Comparison of ENCODE assay signal across 9 cellular contexts in genomic region chr17:81483085-81483861, GRCh38. TPM values are rescaled to one million over a fixed set of nuclear protein-coding genes. Genes with fewer than 3 reads are reported as not detected.
DNase-seq lines count a peak whose midpoint lies in the region; ATAC-seq and TF ChIP-seq lines count a peak whose summit lies in the region.
"Had no signal": no experiment of that assay in that cellular context is flagged by ENCODE, and none has a peak within 500 bp of the region (broad histone marks: within the 10 kb centered on the region; RNA-seq: fewer than 3 reads in every experiment).

No MANE protein-coding gene starts in this region.

- peak overlapping the region; percentile 82 for H3K9ac ChIP-seq in BLaER1
- H3K9ac ChIP-seq in HUES48 (ENCODE audit: low read depth, low read length) = no peak overlapping the region

- H3K27ac ChIP-seq in BLaER1 (peak overlapping the region; percentile 99), HUES48 (ENCODE audit: low read depth, low read length) (no peak overlapping the region), brain microvascular endothelial cell (no peak overlapping the region)
- H3K27ac ChIP-seq: epithelial cell of prostate had no signal

- peak overlapping the region; percentile 96 for H3K4me2 ChIP-seq in BLaER1

- no peaks in the 10 kb centered on the region for H3K9me3 Mint-ChIP-seq in naive thymus-derived CD8-positive, alpha-beta T cell

- H3K4me3 ChIP-seq in BLaER1 (peak overlapping the region; percentile 67), HUES48 (ENCODE audit: low read depth, low read length) (peak overlapping the region; percentile 61; the same call in 1 of the 2 replicates), brain microvascular endothelial cell (ENCODE audit: low read depth, low read length) (peak overlapping the region; percentile 41)

- H3K4me1 ChIP-seq in BLaER1 (peaks cover 89% of the 10 kb centered on the region), HUES48 (ENCODE audit: control insufficient read depth, insufficient read depth, low read length) (peaks cover 3% of the 10 kb centered on the region; the same call in 1 of the 2 replicates)

- POLR2A ChIA-PET in naive thymus-derived CD8-positive, alpha-beta T cell (lab: Charles Lee) = interaction anchor here (0.5 to 10.9 kb wide), 3 partner anchors 28 to 596 kb away, joined by 3 to 176 read pairs (median 3); partner anchors contain the start of gene ACTG1

- H3K27me3 ChIP-seq in BLaER1 (no peaks in the 10 kb centered on the region), HUES48 (ENCODE audit: control insufficient read depth, insufficient read depth, low read length) (peaks cover 53% of the 10 kb centered on the region), brain microvascular endothelial cell (replicated peaks) (no peaks in the 10 kb centered on the region)

- DNase-seq in brain microvascular endothelial cell (no peak), medulla oblongata (ENCODE audit: extremely low spot score) (no peak), AG08395 (ENCODE audit: low spot score) (no peak)
- peak in 7 of 10 donors; percentile 29 to 73 (median 37) for DNase-seq in naive thymus-derived CD8-positive, alpha-beta T cell

- TF ChIP-seq CTCF in brain microvascular endothelial cell (IDR thresholded peaks at IDR 0.05; ENCODE audit: low read depth, low read length, missing control alignments) = no peak

- H4K20me1 ChIP-seq in BLaER1 = no peaks in the 10 kb centered on the region

- H3K4me1 Mint-ChIP-seq in naive thymus-derived CD8-positive, alpha-beta T cell = peaks cover 4 to 30% (median 14%) of the 10 kb centered on the region in 4 donors

- peaks cover 1 to 25% (median 13%) of the 10 kb centered on the region in 5 donors for H3K27me3 Mint-ChIP-seq in naive thymus-derived CD8-positive, alpha-beta T cell

- no peaks in the 10 kb centered on the region for H3K9me3 ChIP-seq in BLaER1
- H3K9me3 ChIP-seq in HUES48 (ENCODE audit: control insufficient read depth, insufficient read depth, low read length) = no peaks in the 10 kb centered on the region

- in situ Hi-C loops in brain microvascular endothelial cell (cut with HindIII; ENCODE audit: low pct_ligation_motif_present, low sequenced_read_pairs) = no loop called here

- no peaks in the 10 kb centered on the region for H3K36me3 Mint-ChIP-seq in naive thymus-derived CD8-positive, alpha-beta T cell

- peak overlapping the region in 7 of 10 donors; percentile 30 to 83 (median 70) for H3K4me3 Mint-ChIP-seq in naive thymus-derived CD8-positive, alpha-beta T cell

- no peak for ATAC-seq in naive thymus-derived CD8-positive, alpha-beta T cell
- no peak for ATAC-seq in GM18511 (IDR thresholded peaks at IDR 0.05; ENCODE audit: unreplicated experiment)
- ATAC-seq in GM21576 (IDR thresholded peaks at IDR 0.05; ENCODE audit: unreplicated experiment) = no peak

- peak overlapping the region in 2 of 10 donors; percentile 52 to 80 for H3K27ac Mint-ChIP-seq in naive thymus-derived CD8-positive, alpha-beta T cell

- H3K36me3 ChIP-seq in BLaER1 (no peaks in the 10 kb centered on the region), HUES48 (ENCODE audit: control insufficient read depth, insufficient read depth, low read length) (no peaks in the 10 kb centered on the region), brain microvascular endothelial cell (replicated peaks) (no peaks in the 10 kb centered on the region)

RNA-seq across cellular contexts. Expression of gene ACTG1, which starts 29.3 kb away (rescaled TPM):
- 1,000 to 10,000 TPM; 1,189 to 1,230 TPM for total RNA-seq in naive thymus-derived CD8-positive, alpha-beta T cell
- polyA plus RNA-seq in naive thymus-derived CD8-positive, alpha-beta T cell = 1,000 to 10,000 TPM; 1,334 to 1,669 (median 1,595) TPM

RNA-seq across cellular contexts. Expression of gene FSCN2, which starts 44.9 kb away (rescaled TPM):
- 1 to 10 TPM in 1 of 2 experiments, under 1 TPM in 1; 0.96 to 2.0 TPM for total RNA-seq in naive thymus-derived CD8-positive, alpha-beta T cell
- polyA plus RNA-seq in naive thymus-derived CD8-positive, alpha-beta T cell = not detected

Comparison
In these comparisons a context has a peak if more than half of its experiments do, and no peak if none do; other contexts are left out.
1. DNase-seq: peak in naive thymus-derived CD8-positive, alpha-beta T cell (7 of 10); none in brain microvascular endothelial cell (single experiment), medulla oblongata (single experiment) and AG08395 (single experiment).
2. Peak in every context shown above with its lines, with median percentiles within 50 percentile points of each other: H3K4me3 ChIP-seq.